1 cellular context compared by ENCODE assay signal in genomic region chr21:44836666-44837471, GRCh38.
TF ChIP-seq lines count a peak whose summit lies in the region.

No MANE protein-coding gene starts in this region.

TF ChIP-seq in HepG2, 621 proteins besides CTCF, POLR2A, EP300 and RAD21 (continued from another document and continues in another):
- no peak for TF ChIP-seq KAT7 (CRISPR knock-in tag; IDR thresholded peaks at IDR 0.05; ENCODE audit: borderline replicate concordance)
- TF ChIP-seq GPBP1L1 (CRISPR knock-in tag; IDR thresholded peaks at IDR 0.05) = no peak
- no peak for TF ChIP-seq HOXA9 (CRISPR knock-in tag; IDR thresholded peaks at IDR 0.05; ENCODE audit: borderline replicate concordance)
- TF ChIP-seq ARNTL (CRISPR knock-in tag; IDR thresholded peaks at IDR 0.05) = peak; percentile 29; the same call in 1 of the 2 replicates
- TF ChIP-seq ZNF780A (CRISPR knock-in tag; IDR thresholded peaks at IDR 0.05) = no peak
- TF ChIP-seq ZNF234 (CRISPR knock-in tag; conservative IDR thresholded peaks at IDR 0.05) = no peak
- TF ChIP-seq ZFP82 (CRISPR knock-in tag; IDR thresholded peaks at IDR 0.05; ENCODE audit: borderline replicate concordance) = no peak
- no peak for TF ChIP-seq HMG20B (CRISPR knock-in tag; conservative IDR thresholded peaks at IDR 0.05)
- 0 out of 2 replicates have a peak, but pooled peaks have one; percentile 16 for TF ChIP-seq ZBTB38 (CRISPR knock-in tag; IDR thresholded peaks at IDR 0.05)
- TF ChIP-seq ZNF281 (CRISPR knock-in tag; IDR thresholded peaks at IDR 0.05; ENCODE audit: borderline replicate concordance) = peak; percentile 29; the same call in 1 of the 2 replicates
- TF ChIP-seq TEAD3 (CRISPR knock-in tag; optimal IDR thresholded peaks at IDR 0.05; ENCODE audit: borderline replicate concordance) = no peak
- 0 out of 2 replicates have a peak, but pooled peaks have one; percentile 8 for TF ChIP-seq ZNF768 (CRISPR knock-in tag; IDR thresholded peaks at IDR 0.05)
- peak; percentile 26; the same call in 1 of the 2 replicates for TF ChIP-seq SAP130 (CRISPR knock-in tag; IDR thresholded peaks at IDR 0.05; ENCODE audit: low read depth)
- TF ChIP-seq JUNB (CRISPR knock-in tag; IDR thresholded peaks at IDR 0.05; ENCODE audit: borderline replicate concordance) = no peak
- no peak for TF ChIP-seq ZNF784 (CRISPR knock-in tag; IDR thresholded peaks at IDR 0.05; ENCODE audit: borderline replicate concordance)
- TF ChIP-seq ZNF280D (CRISPR knock-in tag; IDR thresholded peaks at IDR 0.05) = no peak
- no peak for TF ChIP-seq ZNF569 (CRISPR knock-in tag; IDR thresholded peaks at IDR 0.05; ENCODE audit: borderline replicate concordance)
- no peak for TF ChIP-seq EZH2 (conservative IDR thresholded peaks at IDR 0.05; ENCODE audit: low read depth, low read length)
- no peak for TF ChIP-seq ZNF317 (CRISPR knock-in tag; IDR thresholded peaks at IDR 0.05)
- TF ChIP-seq ZNF619 (CRISPR knock-in tag; IDR thresholded peaks at IDR 0.05) = no peak
- no peak for TF ChIP-seq ATF7 (IDR thresholded peaks at IDR 0.05)
- no peak for TF ChIP-seq ATF7 (CRISPR knock-in tag; IDR thresholded peaks at IDR 0.05)
- TF ChIP-seq ZNF552 (CRISPR knock-in tag; IDR thresholded peaks at IDR 0.05; ENCODE audit: borderline replicate concordance) = no peak
- no peak for TF ChIP-seq GABPB1 (CRISPR knock-in tag; IDR thresholded peaks at IDR 0.05)
- TF ChIP-seq ARID4A (CRISPR knock-in tag; IDR thresholded peaks at IDR 0.05; ENCODE audit: borderline replicate concordance) = peak; percentile 34; the same call in 1 of the 2 replicates
- no peak for TF ChIP-seq ZKSCAN5 (CRISPR knock-in tag; IDR thresholded peaks at IDR 0.05)
- TF ChIP-seq NFAT5 (CRISPR knock-in tag; IDR thresholded peaks at IDR 0.05) = no peak
- no peak for TF ChIP-seq MYPOP (CRISPR knock-in tag; IDR thresholded peaks at IDR 0.05)
- no peak for TF ChIP-seq ZNF30 (CRISPR knock-in tag; IDR thresholded peaks at IDR 0.05)
- no peak for TF ChIP-seq ZNF17 (CRISPR knock-in tag; IDR thresholded peaks at IDR 0.05)
- no peak for TF ChIP-seq KDM1A (CRISPR knock-in tag; IDR thresholded peaks at IDR 0.05)
- no peak for TF ChIP-seq GRHL1 (CRISPR knock-in tag; conservative IDR thresholded peaks at IDR 0.05)
- TF ChIP-seq FOSL1 (CRISPR knock-in tag; IDR thresholded peaks at IDR 0.05; ENCODE audit: borderline replicate concordance) = no peak
- no peak for TF ChIP-seq FOXJ3 (CRISPR knock-in tag; IDR thresholded peaks at IDR 0.05; ENCODE audit: borderline replicate concordance)
